In the genomic region with DNA sequence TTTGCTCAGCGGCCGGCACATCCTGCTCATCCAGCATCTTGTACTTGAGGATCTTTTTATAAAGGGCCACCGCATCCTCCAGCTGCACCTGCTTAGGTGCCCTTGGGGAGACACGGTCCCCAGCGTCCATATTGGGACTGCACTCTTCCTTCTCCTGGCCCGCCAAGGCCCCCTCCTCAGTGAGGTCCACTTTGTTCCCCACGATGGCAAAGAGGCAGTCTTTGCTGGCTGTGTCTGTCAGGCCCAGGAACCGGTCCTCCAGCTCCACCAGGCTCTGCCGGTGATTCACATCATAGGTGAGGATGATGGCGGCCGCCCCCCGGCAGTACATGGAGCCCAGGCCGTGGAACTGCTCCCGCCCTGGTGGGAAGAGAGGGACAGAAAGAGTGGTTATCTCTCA, we compare ENCODE assay signal across 1 cellular context.
TF ChIP-seq lines count a peak whose summit lies in the region.

No MANE protein-coding gene starts in this region.

TF ChIP-seq in WTC11, 78 proteins besides CTCF, POLR2A, EP300 and RAD21 (continued from another document):
- TF ChIP-seq, protein P1, sequence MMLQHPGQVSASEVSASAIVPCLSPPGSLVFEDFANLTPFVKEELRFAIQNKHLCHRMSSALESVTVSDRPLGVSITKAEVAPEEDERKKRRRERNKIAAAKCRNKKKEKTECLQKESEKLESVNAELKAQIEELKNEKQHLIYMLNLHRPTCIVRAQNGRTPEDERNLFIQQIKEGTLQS (CRISPR knock-in tag; conservative IDR thresholded peaks at IDR 0.05), result no peak
- TF ChIP-seq FOXP1 (CRISPR knock-in tag; IDR thresholded peaks at IDR 0.05; ENCODE audit: borderline replicate concordance), result no peak
- no peak for TF ChIP-seq GRHL2 (CRISPR knock-in tag; IDR thresholded peaks at IDR 0.05; ENCODE audit: insufficient replicate concordance, severe bottlenecking)
- TF ChIP-seq ZNF671 (CRISPR knock-in tag; IDR thresholded peaks at IDR 0.05), result no peak
- TF ChIP-seq CBFB (CRISPR knock-in tag; IDR thresholded peaks at IDR 0.05; ENCODE audit: low read depth), result no peak
- TF ChIP-seq, protein P2, sequence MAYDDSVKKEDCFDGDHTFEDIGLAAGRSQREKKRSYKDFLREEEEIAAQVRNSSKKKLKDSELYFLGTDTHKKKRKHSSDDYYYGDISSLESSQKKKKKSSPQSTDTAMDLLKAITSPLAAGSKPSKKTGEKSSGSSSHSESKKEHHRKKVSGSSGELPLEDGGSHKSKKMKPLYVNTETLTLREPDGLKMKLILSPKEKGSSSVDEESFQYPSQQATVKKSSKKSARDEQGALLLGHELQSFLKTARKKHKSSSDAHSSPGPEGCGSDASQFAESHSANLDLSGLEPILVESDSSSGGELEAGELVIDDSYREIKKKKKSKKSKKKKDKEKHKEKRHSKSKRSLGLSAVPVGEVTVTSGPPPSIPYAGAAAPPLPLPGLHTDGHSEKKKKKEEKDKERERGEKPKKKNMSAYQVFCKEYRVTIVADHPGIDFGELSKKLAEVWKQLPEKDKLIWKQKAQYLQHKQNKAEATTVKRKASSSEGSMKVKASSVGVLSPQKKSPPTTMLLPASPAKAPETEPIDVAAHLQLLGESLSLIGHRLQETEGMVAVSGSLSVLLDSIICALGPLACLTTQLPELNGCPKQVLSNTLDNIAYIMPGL (CRISPR knock-in tag; IDR thresholded peaks at IDR 0.05), result no peak
- TF ChIP-seq ETV6 (CRISPR knock-in tag; IDR thresholded peaks at IDR 0.05), result no peak
- no peak for TF ChIP-seq ESRRA (CRISPR knock-in tag; IDR thresholded peaks at IDR 0.05; ENCODE audit: borderline replicate concordance)
